1 cellular context compared by ENCODE assay signal in genomic region chr12:14854586-14855163, GRCh38.
TF ChIP-seq lines count a peak whose summit lies in the region.

No MANE protein-coding gene starts in this region.

TF ChIP-seq in HEK293T, 16 proteins besides CTCF, POLR2A, EP300 and RAD21:
- TF ChIP-seq FOXK2 (IDR thresholded peaks at IDR 0.05) (no peak), CTBP1 (IDR thresholded peaks at IDR 0.05; ENCODE audit: borderline replicate concordance) (no peak), FOXA1 (IDR thresholded peaks at IDR 0.05) (no peak), PKNOX1 (IDR thresholded peaks at IDR 0.05) (peak; percentile 53; the same call in 1 of the 2 replicates)
